In the genomic region with DNA sequence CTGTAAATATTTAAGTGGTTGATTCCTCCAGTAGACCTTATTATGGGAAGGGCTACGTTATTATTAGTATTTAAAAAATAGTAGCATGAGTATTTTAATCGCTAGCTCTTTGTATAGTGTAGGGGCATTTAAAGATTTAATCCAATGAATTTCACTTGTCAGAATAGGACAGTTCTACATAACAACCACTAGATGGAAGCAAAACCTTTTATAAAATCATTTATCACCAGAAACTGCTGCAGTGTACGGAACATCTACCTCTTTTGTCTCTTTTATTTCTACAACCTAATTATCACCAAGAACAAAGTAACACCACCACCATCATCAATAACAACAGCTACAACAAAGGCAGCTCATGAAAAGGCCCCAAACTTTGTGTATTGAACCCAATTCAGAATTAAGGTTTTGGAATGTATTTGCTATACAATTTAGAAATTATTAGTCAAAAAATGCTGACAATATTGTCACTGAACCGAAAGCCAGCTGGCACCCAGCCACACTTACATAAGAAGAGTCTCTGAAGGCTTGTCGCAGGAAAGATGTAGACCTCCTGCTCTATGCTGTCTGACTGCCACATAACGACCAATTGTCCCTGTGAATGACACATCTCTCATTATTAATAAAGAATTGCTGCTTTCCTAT, we compare ENCODE assay signal across 9 cellular contexts.
A peak's percentile ranks its signal among the peaks of the same experiment; 100 is the strongest.
DNase-seq lines count a peak whose midpoint lies in the region; ATAC-seq and TF ChIP-seq lines count a peak whose summit lies in the region.
"Had no signal": no experiment of that assay in that cellular context is flagged by ENCODE, and none has a peak within 500 bp of the region (broad histone marks: within the 10 kb centered on the region; RNA-seq: fewer than 3 reads in every experiment).

No MANE protein-coding gene starts in this region.

- H3K9me3 Mint-ChIP-seq in T-helper 2 cell treated with Interferon-gamma antibody and Interleukin-4, amounts not matched to agents 5 μg/mL and 100 μg/mL, for 36 hours: peaks cover 5% of the 10 kb centered on the region
- H3K9me3 Mint-ChIP-seq in glutamatergic neuron (ENCODE audit: unreplicated experiment): no peaks in the 10 kb centered on the region
- no peaks in the 10 kb centered on the region for H3K9me3 Mint-ChIP-seq in activated naive CD8-positive, alpha-beta T cell treated with anti-CD3 and anti-CD28 coated beads, Interleukin-2, amount 50 U/mL, for 24 hours

- H3K27ac ChIP-seq in smooth muscle cell (ENCODE audit: low read depth): no peak overlapping the region
- H3K27ac ChIP-seq: epithelial cell of prostate had no signal

- H3K9ac ChIP-seq in smooth muscle cell (ENCODE audit: low read depth): no peak overlapping the region

- no peaks in the 10 kb centered on the region for H3K79me2 ChIP-seq in smooth muscle cell (ENCODE audit: low read depth)

- 48% methylated on average over 6 of the region's 6 CpGs for WGBS in smooth muscle cell (ENCODE audit: low lambda C conversion rate)

- no peaks in the 10 kb centered on the region for H3K36me3 Mint-ChIP-seq in T-helper 2 cell treated with Interferon-gamma antibody and Interleukin-4, amounts not matched to agents 5 μg/mL and 100 μg/mL, for 36 hours (ENCODE audit: low read depth)
- H3K36me3 Mint-ChIP-seq in glutamatergic neuron (ENCODE audit: unreplicated experiment): no peaks in the 10 kb centered on the region
- no peaks in the 10 kb centered on the region for H3K36me3 Mint-ChIP-seq in activated naive CD8-positive, alpha-beta T cell treated with anti-CD3 and anti-CD28 coated beads, Interleukin-2, amount 50 U/mL, for 24 hours (ENCODE audit: low read depth)

- no peaks in the 10 kb centered on the region for H3F3A ChIP-seq in smooth muscle cell (ENCODE audit: low read depth)

- ATAC-seq in GM21360 (IDR thresholded peaks at IDR 0.05; ENCODE audit: unreplicated experiment) (peak; percentile 78), HG02678 (IDR thresholded peaks at IDR 0.05; ENCODE audit: unreplicated experiment) (no peak)
- ATAC-seq in activated naive CD8-positive, alpha-beta T cell treated with anti-CD3 and anti-CD28 coated beads, Interleukin-2, amount 50 U/mL, for 24 hours: no peak

- no peak overlapping the region for H3K27ac Mint-ChIP-seq in T-helper 2 cell treated with Interferon-gamma antibody and Interleukin-4, amounts not matched to agents 5 μg/mL and 100 μg/mL, for 36 hours
- H3K27ac Mint-ChIP-seq in glutamatergic neuron (ENCODE audit: unreplicated experiment): peak overlapping the region; percentile 81
- H3K27ac Mint-ChIP-seq in activated naive CD8-positive, alpha-beta T cell treated with anti-CD3 and anti-CD28 coated beads, Interleukin-2, amount 50 U/mL, for 24 hours: no peak overlapping the region

- no peak overlapping the region for H3K4me3 ChIP-seq in smooth muscle cell

- H3K9me3 ChIP-seq in smooth muscle cell (replicated peaks; ENCODE audit: low read depth): no peaks in the 10 kb centered on the region

- DNase-seq in COR-L47 (lab: John Stamatoyannopoulos, UW) (peak; percentile 33), NCI-H1436 treated with DMSO at 0.1 percent for 48 hours (lab: John Stamatoyannopoulos, UW) (peak; percentile 48), glutamatergic neuron (no peak), smooth muscle cell (lab: John Stamatoyannopoulos, UW; ENCODE audit: unreplicated experiment) (no peak)
- DNase-seq in T-helper 2 cell treated with Interferon-gamma antibody and Interleukin-4, amounts not matched to agents 5 μg/mL and 100 μg/mL, for 36 hours (ENCODE audit: low spot score): no peak
- no peak for DNase-seq in activated naive CD8-positive, alpha-beta T cell treated with anti-CD3 and anti-CD28 coated beads, Interleukin-2, amount 50 U/mL, for 24 hours

- no peak overlapping the region for H3K4me2 ChIP-seq in smooth muscle cell

- no peak overlapping the region for H2AFZ ChIP-seq in smooth muscle cell (ENCODE audit: low read depth)

- peak overlapping the region; percentile 15 for H3K4me3 Mint-ChIP-seq in T-helper 2 cell treated with Interferon-gamma antibody and Interleukin-4, amounts not matched to agents 5 μg/mL and 100 μg/mL, for 36 hours
- H3K4me3 Mint-ChIP-seq in glutamatergic neuron (ENCODE audit: unreplicated experiment): peak overlapping the region; percentile 34
- no peak overlapping the region for H3K4me3 Mint-ChIP-seq in activated naive CD8-positive, alpha-beta T cell treated with anti-CD3 and anti-CD28 coated beads, Interleukin-2, amount 50 U/mL, for 24 hours

- TF ChIP-seq CTCF in glutamatergic neuron (IDR thresholded peaks at IDR 0.05; ENCODE audit: partially characterized antibody, unreplicated experiment) (peak; percentile 59), smooth muscle cell (IDR thresholded peaks at IDR 0.05; ENCODE audit: borderline replicate concordance, insufficient read depth, poor library complexity, severe bottlenecking) (peak; percentile 64)

- peaks cover 15% of the 10 kb centered on the region for H3K4me1 Mint-ChIP-seq in T-helper 2 cell treated with Interferon-gamma antibody and Interleukin-4, amounts not matched to agents 5 μg/mL and 100 μg/mL, for 36 hours (ENCODE audit: low read depth)
- peaks cover 19% of the 10 kb centered on the region for H3K4me1 Mint-ChIP-seq in glutamatergic neuron (ENCODE audit: low read depth, unreplicated experiment)
- peaks cover 16% of the 10 kb centered on the region for H3K4me1 Mint-ChIP-seq in activated naive CD8-positive, alpha-beta T cell treated with anti-CD3 and anti-CD28 coated beads, Interleukin-2, amount 50 U/mL, for 24 hours

- H3K4me1 ChIP-seq in smooth muscle cell (ENCODE audit: low read depth): peaks cover 5% of the 10 kb centered on the region

- H3K36me3 ChIP-seq in smooth muscle cell (ENCODE audit: low read depth): no peaks in the 10 kb centered on the region

- no peaks in the 10 kb centered on the region for H4K20me1 ChIP-seq in smooth muscle cell (ENCODE audit: low read depth)

- no peaks in the 10 kb centered on the region for H3K27me3 ChIP-seq in smooth muscle cell (ENCODE audit: low read depth)

- peaks cover 51% of the 10 kb centered on the region for H3K27me3 Mint-ChIP-seq in T-helper 2 cell treated with Interferon-gamma antibody and Interleukin-4, amounts not matched to agents 5 μg/mL and 100 μg/mL, for 36 hours (ENCODE audit: low read depth)
- H3K27me3 Mint-ChIP-seq in glutamatergic neuron (ENCODE audit: unreplicated experiment): peaks cover 2% of the 10 kb centered on the region
- H3K27me3 Mint-ChIP-seq in activated naive CD8-positive, alpha-beta T cell treated with anti-CD3 and anti-CD28 coated beads, Interleukin-2, amount 50 U/mL, for 24 hours: peaks cover 25% of the 10 kb centered on the region

Comparison
In these comparisons a context has a peak if more than half of its experiments do, and no peak if none do; other contexts are left out.
1. DNase-seq: peak in COR-L47 (single experiment) and NCI-H1436 treated with DMSO at 0.1 percent for 48 hours (single experiment); none in T-helper 2 cell treated with Interferon-gamma antibody and Interleukin-4, amounts not matched to agents 5 μg/mL and 100 μg/mL, for 36 hours (single experiment), glutamatergic neuron (single experiment), smooth muscle cell (single experiment) and activated naive CD8-positive, alpha-beta T cell treated with anti-CD3 and anti-CD28 coated beads, Interleukin-2, amount 50 U/mL, for 24 hours (single experiment).